8 cellular contexts compared by ENCODE assay signal in the genomic region with DNA sequence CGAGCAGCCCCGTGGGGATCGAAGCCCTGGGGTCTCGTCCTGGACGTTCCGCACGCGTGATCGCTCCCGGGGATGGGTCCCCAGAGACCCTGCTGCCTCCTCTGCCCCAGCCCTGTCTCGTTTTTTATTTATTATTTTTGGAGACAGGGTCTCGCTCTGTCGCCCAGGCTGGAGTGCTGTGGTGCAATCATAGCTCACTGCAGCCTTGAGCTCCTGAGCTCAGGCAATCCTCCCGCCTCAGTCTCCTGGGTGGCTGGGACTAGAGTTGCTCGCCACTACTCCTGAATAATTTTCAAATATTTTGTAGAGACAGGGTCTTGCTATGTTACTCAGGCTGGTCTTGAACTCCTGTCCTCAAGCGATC. TPM values are rescaled to one million over a fixed set of nuclear protein-coding genes. Genes with fewer than 3 reads are reported as not detected.
DNase-seq lines count a peak whose midpoint lies in the region; ATAC-seq and TF ChIP-seq lines count a peak whose summit lies in the region.

No MANE protein-coding gene starts in this region.

- H3K36me3 Mint-ChIP-seq in activated T-cell treated with anti-CD3 and anti-CD28 coated beads, Interleukin-2, amount 50 U/mL, for 4 hours (ENCODE audit: insufficient read depth) = no peaks in the 10 kb centered on the region
- H3K36me3 Mint-ChIP-seq in activated T-helper 1 cell treated with anti-CD3 and anti-CD28 coated beads, Interleukin-12 subunit alpha, Interleukin-12 subunit beta, Interleukin-2, Interleukin-4 antibody, amounts not matched to agents 30 ng/mL and 10 ng/mL and 1 ng/mL, durations not matched to agents 14 hours and 24 hours and 36 hours (ENCODE audit: low read depth) = peaks cover 7% of the 10 kb centered on the region

- peaks cover 10 to 46% of the 10 kb centered on the region in 2 donors for H3K4me1 ChIP-seq in left lung
- peaks cover 24% of the 10 kb centered on the region for H3K4me1 ChIP-seq in upper lobe of right lung

- H3K4me3 ChIP-seq in left lung = peak overlapping the region; percentile 82 to 97
- peak overlapping the region; percentile 64 for H3K4me3 ChIP-seq in upper lobe of right lung

- no peak for DNase-seq in activated T-cell treated with anti-CD3 and anti-CD28 coated beads, Interleukin-2, amount 50 U/mL, for 4 hours
- DNase-seq in activated T-cell treated with anti-CD3 and anti-CD28 coated beads for 4 hours = no peak
- DNase-seq in activated T-helper 1 cell treated with anti-CD3 and anti-CD28 coated beads, Interleukin-12 subunit alpha, Interleukin-12 subunit beta, Interleukin-2, Interleukin-4 antibody, amounts not matched to agents 30 ng/mL and 10 ng/mL and 1 ng/mL, durations not matched to agents 14 hours and 24 hours and 36 hours (ENCODE audit: low spot score) = no peak
- no peak for DNase-seq in left lung
- DNase-seq in upper lobe of right lung = no peak
- DNase-seq in GM19240 (ENCODE audit: insufficient read length, low spot score) = no peak
- no peak for DNase-seq in stimulated activated naive CD4-positive, alpha-beta T cell treated with Interleukin-2 at 50 U/mL for 16 hours (lab: John Stamatoyannopoulos, UW)
- no peak for DNase-seq in AG08396 (ENCODE audit: low spot score)

- peaks cover 29% of the 10 kb centered on the region for H3K4me1 Mint-ChIP-seq in activated T-cell treated with anti-CD3 and anti-CD28 coated beads, Interleukin-2, amount 50 U/mL, for 4 hours (ENCODE audit: low read depth)
- peaks cover 34% of the 10 kb centered on the region for H3K4me1 Mint-ChIP-seq in activated T-helper 1 cell treated with anti-CD3 and anti-CD28 coated beads, Interleukin-12 subunit alpha, Interleukin-12 subunit beta, Interleukin-2, Interleukin-4 antibody, amounts not matched to agents 30 ng/mL and 10 ng/mL and 1 ng/mL, durations not matched to agents 14 hours and 24 hours and 36 hours (ENCODE audit: low read depth)

- H3K27ac ChIP-seq in left lung = no peak overlapping the region
- H3K27ac ChIP-seq in upper lobe of right lung = no peak overlapping the region

- no peak for ATAC-seq in activated T-cell treated with anti-CD3 and anti-CD28 coated beads, Interleukin-2, amount 50 U/mL, for 4 hours
- no peak for ATAC-seq in left lung
- peak; percentile 14 for ATAC-seq in upper lobe of right lung

- H3K9me3 ChIP-seq in left lung (no peaks in the 10 kb centered on the region), upper lobe of right lung (no peaks in the 10 kb centered on the region)

- H3K27me3 ChIP-seq in left lung = peaks cover 0 to 68% of the 10 kb centered on the region in 2 donors
- H3K27me3 ChIP-seq in upper lobe of right lung = no peaks in the 10 kb centered on the region

- intact Hi-C loops in activated T-helper 1 cell treated with anti-CD3 and anti-CD28 coated beads, Interleukin-12 subunit alpha, Interleukin-12 subunit beta, Interleukin-2, Interleukin-4 antibody, amounts not matched to agents 30 ng/mL and 10 ng/mL and 1 ng/mL, durations not matched to agents 14 hours and 24 hours and 36 hours (cut with micrococcal nuclease) = loop anchor here (1.0 to 5.0 kb wide), 2 partner anchors 95 to 197 kb away; partner anchors contain the start of genes BAZ1B and MLXIPL
- intact Hi-C loops in left lung (cut with DNase I) = loop anchor here in 1 of 2 donors (10.0 kb wide), 1 partner anchor 105 kb away; no protein-coding TSS in a partner anchor
- intact Hi-C loops in upper lobe of right lung (cut with DNase I) = no loop called here

- H3K4me3 Mint-ChIP-seq in activated T-cell treated with anti-CD3 and anti-CD28 coated beads, Interleukin-2, amount 50 U/mL, for 4 hours = peak overlapping the region; percentile 66
- peak overlapping the region; percentile 82 for H3K4me3 Mint-ChIP-seq in activated T-helper 1 cell treated with anti-CD3 and anti-CD28 coated beads, Interleukin-12 subunit alpha, Interleukin-12 subunit beta, Interleukin-2, Interleukin-4 antibody, amounts not matched to agents 30 ng/mL and 10 ng/mL and 1 ng/mL, durations not matched to agents 14 hours and 24 hours and 36 hours

- TF ChIP-seq CTCF in left lung (IDR thresholded peaks at IDR 0.05) = no peak
- TF ChIP-seq CTCF in upper lobe of right lung (IDR thresholded peaks at IDR 0.05) = no peak

- no peaks in the 10 kb centered on the region for H3K27me3 Mint-ChIP-seq in activated T-cell treated with anti-CD3 and anti-CD28 coated beads, Interleukin-2, amount 50 U/mL, for 4 hours (ENCODE audit: low read depth)
- H3K27me3 Mint-ChIP-seq in activated T-helper 1 cell treated with anti-CD3 and anti-CD28 coated beads, Interleukin-12 subunit alpha, Interleukin-12 subunit beta, Interleukin-2, Interleukin-4 antibody, amounts not matched to agents 30 ng/mL and 10 ng/mL and 1 ng/mL, durations not matched to agents 14 hours and 24 hours and 36 hours (ENCODE audit: insufficient read depth) = peaks cover 15% of the 10 kb centered on the region

- no peaks in the 10 kb centered on the region for H3K9me3 Mint-ChIP-seq in activated T-cell treated with anti-CD3 and anti-CD28 coated beads, Interleukin-2, amount 50 U/mL, for 4 hours
- H3K9me3 Mint-ChIP-seq in activated T-helper 1 cell treated with anti-CD3 and anti-CD28 coated beads, Interleukin-12 subunit alpha, Interleukin-12 subunit beta, Interleukin-2, Interleukin-4 antibody, amounts not matched to agents 30 ng/mL and 10 ng/mL and 1 ng/mL, durations not matched to agents 14 hours and 24 hours and 36 hours = no peaks in the 10 kb centered on the region

- no peaks in the 10 kb centered on the region for H3K36me3 ChIP-seq in left lung
- no peaks in the 10 kb centered on the region for H3K36me3 ChIP-seq in upper lobe of right lung

- H3K27ac Mint-ChIP-seq in activated T-helper 1 cell treated with anti-CD3 and anti-CD28 coated beads, Interleukin-12 subunit alpha, Interleukin-12 subunit beta, Interleukin-2, Interleukin-4 antibody, amounts not matched to agents 30 ng/mL and 10 ng/mL and 1 ng/mL, durations not matched to agents 14 hours and 24 hours and 36 hours = peak overlapping the region; percentile 36

RNA-seq across cellular contexts. Expression of gene STX1A, which starts 0.3 kb away (rescaled TPM):
- 10 to 100 TPM; 23.0 to 25.0 (median 24.7) TPM for total RNA-seq in activated T-cell treated with anti-CD3 and anti-CD28 coated beads, Interleukin-2, amount 50 U/mL, for 4 hours
- total RNA-seq in activated T-helper 1 cell treated with anti-CD3 and anti-CD28 coated beads, Interleukin-12 subunit alpha, Interleukin-12 subunit beta, Interleukin-2, Interleukin-4 antibody, amounts not matched to agents 30 ng/mL and 10 ng/mL and 1 ng/mL, durations not matched to agents 14 hours and 24 hours and 36 hours = 24.9 and 26.7 TPM in 2 replicates
- total RNA-seq in left lung (1 to 10 TPM; 5.4 to 6.9 TPM), upper lobe of right lung (6.3 TPM)

RNA-seq across cellular contexts. Expression of gene ABHD11, which starts 18.8 kb away (rescaled TPM):
- 10 to 100 TPM; 20.6 to 26.4 (median 21.0) TPM for total RNA-seq in activated T-cell treated with anti-CD3 and anti-CD28 coated beads, Interleukin-2, amount 50 U/mL, for 4 hours
- total RNA-seq in activated T-helper 1 cell treated with anti-CD3 and anti-CD28 coated beads, Interleukin-12 subunit alpha, Interleukin-12 subunit beta, Interleukin-2, Interleukin-4 antibody, amounts not matched to agents 30 ng/mL and 10 ng/mL and 1 ng/mL, durations not matched to agents 14 hours and 24 hours and 36 hours = 18.9 and 24.3 TPM in 2 replicates
- 10 to 100 TPM; 35.6 to 36.3 TPM for total RNA-seq in left lung
- 19.7 TPM for total RNA-seq in upper lobe of right lung

RNA-seq across cellular contexts. Expression of gene BUD23, which starts 36.4 kb away (rescaled TPM):
- total RNA-seq in activated T-cell treated with anti-CD3 and anti-CD28 coated beads, Interleukin-2, amount 50 U/mL, for 4 hours = 100 to 1,000 TPM; 166 to 197 (median 178) TPM
- 128 and 138 TPM in 2 replicates for total RNA-seq in activated T-helper 1 cell treated with anti-CD3 and anti-CD28 coated beads, Interleukin-12 subunit alpha, Interleukin-12 subunit beta, Interleukin-2, Interleukin-4 antibody, amounts not matched to agents 30 ng/mL and 10 ng/mL and 1 ng/mL, durations not matched to agents 14 hours and 24 hours and 36 hours
- total RNA-seq in left lung (10 to 100 TPM; 44.6 to 66.3 TPM), upper lobe of right lung (38.4 TPM)

RNA-seq across cellular contexts. Expression of gene DNAJC30, which starts 36.5 kb away (rescaled TPM):
- 10 to 100 TPM; 11.9 to 12.7 (median 12.0) TPM for total RNA-seq in activated T-cell treated with anti-CD3 and anti-CD28 coated beads, Interleukin-2, amount 50 U/mL, for 4 hours
- 11.2 and 11.6 TPM in 2 replicates for total RNA-seq in activated T-helper 1 cell treated with anti-CD3 and anti-CD28 coated beads, Interleukin-12 subunit alpha, Interleukin-12 subunit beta, Interleukin-2, Interleukin-4 antibody, amounts not matched to agents 30 ng/mL and 10 ng/mL and 1 ng/mL, durations not matched to agents 14 hours and 24 hours and 36 hours
- total RNA-seq in left lung (10 to 100 TPM; 10.3 to 10.4 TPM), upper lobe of right lung (10.2 TPM)

RNA-seq across cellular contexts. Expression of gene CLDN3, which starts 50.3 kb away (rescaled TPM):
- total RNA-seq in activated T-cell treated with anti-CD3 and anti-CD28 coated beads, Interleukin-2, amount 50 U/mL, for 4 hours = under 1 TPM; 0.16 to 0.23 (median 0.22) TPM
- not detected in 2 replicates for total RNA-seq in activated T-helper 1 cell treated with anti-CD3 and anti-CD28 coated beads, Interleukin-12 subunit alpha, Interleukin-12 subunit beta, Interleukin-2, Interleukin-4 antibody, amounts not matched to agents 30 ng/mL and 10 ng/mL and 1 ng/mL, durations not matched to agents 14 hours and 24 hours and 36 hours
- total RNA-seq in left lung (10 to 100 TPM; 23.8 to 35.9 TPM), upper lobe of right lung (11.8 TPM)
